Comparison of ENCODE assay signal across 10 cellular contexts in the genomic region with DNA sequence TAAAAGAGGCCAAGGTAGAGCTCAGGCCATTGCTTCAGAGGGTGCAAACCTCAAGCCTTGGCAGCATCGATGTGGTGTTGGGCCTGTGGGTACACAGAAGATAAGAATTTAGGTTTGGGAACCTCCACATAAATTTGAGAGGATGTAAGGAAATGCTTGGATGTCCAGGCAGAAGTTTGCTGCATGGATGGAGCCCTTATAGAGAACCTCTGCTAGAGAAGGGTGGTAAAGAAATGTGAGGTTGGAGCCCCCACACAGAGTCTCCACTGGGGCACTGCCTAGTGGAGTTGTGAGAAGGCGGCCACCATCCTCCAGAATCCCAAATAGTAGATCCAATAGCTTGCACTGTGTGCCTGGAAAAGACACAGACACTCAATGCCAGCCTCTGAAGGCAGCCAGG. TPM values are rescaled to one million over a fixed set of nuclear protein-coding genes. Genes with fewer than 3 reads are reported as not detected.
"Had no signal": no experiment of that assay in that cellular context is flagged by ENCODE, and none has a peak within 500 bp of the region (broad histone marks: within the 10 kb centered on the region; RNA-seq: fewer than 3 reads in every experiment).

No MANE protein-coding gene starts in this region.

RNA-seq across cellular contexts. Expression of a gene that starts 9.4 kb away (rescaled TPM):
- total RNA-seq: Right ventricle myocardium inferior; Right ventricle myocardium superior; RPMI7951; SJCRH30; SJSA1; SK-MEL-5; T-cell; T-helper 1 cell treated with Interleukin-12 subunit alpha and Interleukin-12 subunit beta and Interleukin-4 antibody, amounts not matched to agents 30 ng/mL and 1 ng/mL, for 36 hours had no signal
- polyA plus RNA-seq: SK-N-SH had no signal

RNA-seq across cellular contexts. Expression of a gene that starts 21.8 kb away (rescaled TPM):
- total RNA-seq: PC-3; Right ventricle myocardium inferior; Right ventricle myocardium superior; RPMI7951; SJCRH30; SJSA1; SK-MEL-5; T-cell; T-helper 1 cell treated with Interleukin-12 subunit alpha and Interleukin-12 subunit beta and Interleukin-4 antibody, amounts not matched to agents 30 ng/mL and 1 ng/mL, for 36 hours had no signal
- polyA plus RNA-seq: SK-N-SH had no signal

RNA-seq across cellular contexts. Expression of a gene that starts 27.4 kb away (rescaled TPM):
- total RNA-seq: PC-3; Right ventricle myocardium inferior; Right ventricle myocardium superior; RPMI7951; SJCRH30; SJSA1; T-cell; T-helper 1 cell treated with Interleukin-12 subunit alpha and Interleukin-12 subunit beta and Interleukin-4 antibody, amounts not matched to agents 30 ng/mL and 1 ng/mL, for 36 hours had no signal

RNA-seq across cellular contexts. Expression of a gene that starts 32.2 kb away (rescaled TPM):
- total RNA-seq: PC-3; Right ventricle myocardium inferior; Right ventricle myocardium superior; SJCRH30; SJSA1; SK-MEL-5; T-cell; T-helper 1 cell treated with Interleukin-12 subunit alpha and Interleukin-12 subunit beta and Interleukin-4 antibody, amounts not matched to agents 30 ng/mL and 1 ng/mL, for 36 hours had no signal
- polyA plus RNA-seq: SK-N-SH had no signal

RNA-seq across cellular contexts. Expression of a gene that starts 38.0 kb away (rescaled TPM):
- total RNA-seq: PC-3; Right ventricle myocardium inferior; Right ventricle myocardium superior; RPMI7951; SJCRH30; SJSA1; SK-MEL-5; T-cell; T-helper 1 cell treated with Interleukin-12 subunit alpha and Interleukin-12 subunit beta and Interleukin-4 antibody, amounts not matched to agents 30 ng/mL and 1 ng/mL, for 36 hours had no signal
- polyA plus RNA-seq: SK-N-SH had no signal
